ENCODE assay signal across 12 cellular contexts in the genomic region with DNA sequence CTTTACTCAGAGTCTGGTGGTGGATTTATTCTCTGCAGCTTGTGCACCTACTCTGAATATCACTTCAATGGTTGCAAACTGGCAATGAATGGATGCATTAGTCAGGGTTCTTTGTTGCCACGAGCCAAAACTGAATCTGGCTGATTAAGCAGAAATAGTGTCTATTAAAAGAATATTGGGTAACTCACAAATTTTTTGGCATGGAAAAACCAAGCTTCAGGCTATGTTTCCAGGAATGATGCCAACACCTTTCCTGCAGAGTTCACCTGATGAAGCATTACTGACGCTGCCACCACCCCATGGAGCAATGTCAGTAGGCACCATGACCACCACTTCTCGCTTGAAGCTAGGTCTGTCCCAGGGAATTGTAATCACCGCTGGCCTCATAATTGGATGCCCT.
"Had no signal": no experiment of that assay in that cellular context is flagged by ENCODE, and none has a peak within 500 bp of the region (broad histone marks: within the 10 kb centered on the region; RNA-seq: fewer than 3 reads in every experiment).

No MANE protein-coding gene starts in this region.

- DNase-seq: activated CD4-positive, alpha-beta T cell treated with anti-CD3 and anti-CD28 coated beads, Interleukin-2, amount 50 U/mL, for 48 hours; activated CD8-positive, alpha-beta memory T cell treated with anti-CD3 and anti-CD28 coated beads, Interleukin-2, amount 10 ng/mL, durations not matched to agents 7 days and 5 days; activated naive CD4-positive, alpha-beta T cell treated with anti-CD3 and anti-CD28 coated beads for 36 hours; activated naive CD8-positive, alpha-beta T cell treated with anti-CD3 and anti-CD28 coated beads, Interleukin-2, amount 50 U/mL, for 24 hours; activated T-cell treated with anti-CD3 and anti-CD28 coated beads, Interleukin-2, amount 50 U/mL, for 1 hour; foreskin melanocyte; ovary; stimulated activated CD4-positive, alpha-beta T cell treated with anti-CD3 and anti-CD28 coated beads, Interleukin-2, amount 100 ng/mL, for 48 hours; stimulated activated naive CD4-positive, alpha-beta T cell treated with Interleukin-2 at 50 U/mL for 16 hours; T-helper 17 cell; uterus; WERI-Rb-1 had no signal

- ATAC-seq: activated CD8-positive, alpha-beta memory T cell treated with anti-CD3 and anti-CD28 coated beads, Interleukin-2, amount 10 ng/mL, durations not matched to agents 7 days and 5 days; activated naive CD8-positive, alpha-beta T cell treated with anti-CD3 and anti-CD28 coated beads, Interleukin-2, amount 50 U/mL, for 24 hours; T-helper 17 cell had no signal
